ENCODE assay signal across 1 cellular context in the genomic region with DNA sequence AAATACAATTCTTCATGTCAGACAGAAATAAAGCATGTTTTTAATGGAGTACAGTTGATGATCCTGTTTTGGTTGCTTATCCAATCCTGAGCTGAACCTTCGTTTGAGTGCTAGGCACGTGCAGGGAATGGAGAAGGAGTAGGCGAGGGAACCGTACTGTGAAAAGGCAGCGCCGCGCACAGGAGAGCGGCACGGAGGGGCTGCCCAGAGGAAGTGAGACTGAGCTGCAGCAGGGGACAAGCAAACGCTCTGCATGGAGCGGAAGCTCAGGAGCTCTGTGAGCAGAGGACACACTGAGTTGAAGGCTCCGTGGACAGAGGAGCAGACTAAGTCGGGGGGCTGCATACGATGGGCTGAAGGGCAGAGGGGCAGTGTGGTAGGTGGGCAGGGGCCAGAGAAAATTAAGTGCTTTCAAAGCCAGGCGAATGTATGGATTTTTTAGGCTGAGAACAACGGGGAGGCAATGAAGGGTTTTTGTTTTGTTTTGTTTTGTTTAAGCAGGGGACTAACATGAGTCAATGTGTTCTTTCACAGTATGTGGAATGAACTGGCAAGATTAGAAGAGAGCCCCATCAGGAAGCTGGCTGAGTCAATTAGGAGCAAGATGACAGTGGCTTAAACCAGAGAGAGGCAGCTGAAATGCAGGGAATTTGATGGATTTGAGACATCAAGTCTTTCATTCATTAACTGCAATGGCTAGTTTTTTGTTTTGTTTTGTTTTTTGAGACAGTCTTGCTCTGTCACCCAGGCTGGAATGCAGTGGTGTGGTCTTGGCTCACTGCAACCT.
TF ChIP-seq lines count a peak whose summit lies in the region.

No MANE protein-coding gene starts in this region.

TF ChIP-seq in GM23338, 12 proteins besides CTCF, POLR2A, EP300 and RAD21 (continued from another document):
- no peak for TF ChIP-seq REST (IDR thresholded peaks at IDR 0.05; ENCODE audit: unreplicated experiment)
- no peak for TF ChIP-seq ZNF114 (CRISPR knock-in tag; IDR thresholded peaks at IDR 0.05)
- TF ChIP-seq, protein P1, sequence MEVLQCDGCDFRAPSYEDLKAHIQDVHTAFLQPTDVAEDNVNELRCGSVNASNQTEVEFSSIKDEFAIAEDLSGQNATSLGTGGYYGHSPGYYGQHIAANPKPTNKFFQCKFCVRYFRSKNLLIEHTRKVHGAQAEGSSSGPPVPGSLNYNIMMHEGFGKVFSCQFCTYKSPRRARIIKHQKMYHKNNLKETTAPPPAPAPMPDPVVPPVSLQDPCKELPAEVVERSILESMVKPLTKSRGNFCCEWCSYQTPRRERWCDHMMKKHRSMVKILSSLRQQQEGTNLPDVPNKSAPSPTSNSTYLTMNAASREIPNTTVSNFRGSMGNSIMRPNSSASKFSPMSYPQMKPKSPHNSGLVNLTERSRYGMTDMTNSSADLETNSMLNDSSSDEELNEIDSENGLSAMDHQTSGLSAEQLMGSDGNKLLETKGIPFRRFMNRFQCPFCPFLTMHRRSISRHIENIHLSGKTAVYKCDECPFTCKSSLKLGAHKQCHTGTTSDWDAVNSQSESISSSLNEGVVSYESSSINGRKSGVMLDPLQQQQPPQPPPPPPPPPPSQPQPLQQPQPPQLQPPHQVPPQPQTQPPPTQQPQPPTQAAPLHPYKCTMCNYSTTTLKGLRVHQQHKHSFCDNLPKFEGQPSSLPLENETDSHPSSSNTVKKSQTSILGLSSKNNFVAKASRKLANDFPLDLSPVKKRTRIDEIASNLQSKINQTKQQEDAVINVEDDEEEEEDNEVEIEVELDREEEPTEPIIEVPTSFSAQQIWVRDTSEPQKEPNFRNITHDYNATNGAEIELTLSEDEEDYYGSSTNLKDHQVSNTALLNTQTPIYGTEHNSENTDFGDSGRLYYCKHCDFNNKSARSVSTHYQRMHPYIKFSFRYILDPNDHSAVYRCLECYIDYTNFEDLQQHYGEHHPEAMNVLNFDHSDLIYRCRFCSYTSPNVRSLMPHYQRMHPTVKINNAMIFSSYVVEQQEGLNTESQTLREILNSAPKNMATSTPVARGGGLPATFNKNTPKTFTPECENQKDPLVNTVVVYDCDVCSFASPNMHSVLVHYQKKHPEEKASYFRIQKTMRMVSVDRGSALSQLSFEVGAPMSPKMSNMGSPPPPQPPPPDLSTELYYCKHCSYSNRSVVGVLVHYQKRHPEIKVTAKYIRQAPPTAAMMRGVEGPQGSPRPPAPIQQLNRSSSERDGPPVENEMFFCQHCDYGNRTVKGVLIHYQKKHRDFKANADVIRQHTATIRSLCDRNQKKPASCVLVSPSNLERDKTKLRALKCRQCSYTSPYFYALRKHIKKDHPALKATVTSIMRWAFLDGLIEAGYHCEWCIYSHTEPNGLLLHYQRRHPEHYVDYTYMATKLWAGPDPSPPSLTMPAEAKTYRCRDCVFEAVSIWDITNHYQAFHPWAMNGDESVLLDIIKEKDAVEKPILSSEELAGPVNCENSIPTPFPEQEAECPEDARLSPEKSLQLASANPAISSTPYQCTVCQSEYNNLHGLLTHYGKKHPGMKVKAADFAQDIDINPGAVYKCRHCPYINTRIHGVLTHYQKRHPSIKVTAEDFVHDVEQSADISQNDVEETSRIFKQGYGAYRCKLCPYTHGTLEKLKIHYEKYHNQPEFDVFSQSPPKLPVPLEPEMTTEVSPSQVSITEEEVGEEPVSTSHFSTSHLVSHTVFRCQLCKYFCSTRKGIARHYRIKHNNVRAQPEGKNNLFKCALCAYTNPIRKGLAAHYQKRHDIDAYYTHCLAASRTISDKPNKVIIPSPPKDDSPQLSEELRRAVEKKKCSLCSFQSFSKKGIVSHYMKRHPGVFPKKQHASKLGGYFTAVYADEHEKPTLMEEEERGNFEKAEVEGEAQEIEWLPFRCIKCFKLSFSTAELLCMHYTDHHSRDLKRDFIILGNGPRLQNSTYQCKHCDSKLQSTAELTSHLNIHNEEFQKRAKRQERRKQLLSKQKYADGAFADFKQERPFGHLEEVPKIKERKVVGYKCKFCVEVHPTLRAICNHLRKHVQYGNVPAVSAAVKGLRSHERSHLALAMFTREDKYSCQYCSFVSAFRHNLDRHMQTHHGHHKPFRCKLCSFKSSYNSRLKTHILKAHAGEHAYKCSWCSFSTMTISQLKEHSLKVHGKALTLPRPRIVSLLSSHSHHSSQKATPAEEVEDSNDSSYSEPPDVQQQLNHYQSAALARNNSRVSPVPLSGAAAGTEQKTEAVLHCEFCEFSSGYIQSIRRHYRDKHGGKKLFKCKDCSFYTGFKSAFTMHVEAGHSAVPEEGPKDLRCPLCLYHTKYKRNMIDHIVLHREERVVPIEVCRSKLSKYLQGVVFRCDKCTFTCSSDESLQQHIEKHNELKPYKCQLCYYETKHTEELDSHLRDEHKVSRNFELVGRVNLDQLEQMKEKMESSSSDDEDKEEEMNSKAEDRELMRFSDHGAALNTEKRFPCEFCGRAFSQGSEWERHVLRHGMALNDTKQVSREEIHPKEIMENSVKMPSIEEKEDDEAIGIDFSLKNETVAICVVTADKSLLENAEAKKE (CRISPR knock-in tag; IDR thresholded peaks at IDR 0.05), result no peak
- TF ChIP-seq EZH2phosphoT487 (IDR thresholded peaks at IDR 0.05; ENCODE audit: unreplicated experiment), result no peak
